1 cellular context compared by ENCODE assay signal in the genomic region with DNA sequence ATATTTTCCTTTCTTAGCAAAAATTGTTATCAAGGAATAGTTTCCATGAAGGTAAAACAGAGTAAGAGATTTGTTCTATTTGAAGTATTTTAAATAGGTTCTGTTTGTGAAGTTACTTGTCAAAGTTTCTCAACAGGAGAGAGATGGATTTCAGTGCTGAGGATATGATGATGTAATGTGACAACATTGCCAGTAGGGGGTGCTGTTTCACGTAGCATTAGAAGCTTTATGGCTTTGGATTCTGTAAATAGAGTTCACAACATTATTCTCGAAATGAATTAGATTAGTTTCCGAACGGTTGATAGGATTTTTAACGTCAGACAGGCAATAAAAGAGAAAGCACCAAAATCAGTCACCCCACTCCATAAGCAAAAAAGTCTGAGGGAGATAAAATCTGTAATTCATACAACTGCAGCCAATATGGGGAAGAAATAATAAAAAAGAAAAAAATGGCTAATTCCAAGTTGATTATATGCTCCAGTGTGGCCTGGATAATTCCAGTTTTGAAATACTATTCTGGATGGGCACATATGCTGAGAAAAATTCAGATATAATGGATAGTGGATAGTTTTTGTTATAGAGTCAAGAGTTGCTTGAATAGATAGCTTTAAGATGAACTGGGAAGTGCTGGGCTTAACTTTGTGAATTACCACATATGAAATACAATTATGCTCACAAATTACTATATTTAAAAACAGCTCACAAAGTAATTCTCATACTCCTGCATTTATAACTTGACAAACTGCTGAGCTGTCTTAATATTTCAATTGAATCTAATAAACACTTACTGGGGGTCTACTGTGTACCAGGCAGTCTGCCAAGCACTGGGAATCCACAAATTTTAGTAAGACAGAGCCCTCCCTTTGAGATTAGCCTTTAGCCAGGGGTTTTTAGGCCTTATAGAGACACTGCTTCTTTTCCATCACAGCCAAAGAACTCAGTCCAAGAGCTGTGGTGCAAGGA.
TF ChIP-seq lines count a peak whose summit lies in the region.

No MANE protein-coding gene starts in this region.

TF ChIP-seq in GM23338, 12 proteins besides CTCF, POLR2A, EP300 and RAD21 (continued from another document):
- TF ChIP-seq, protein P1, sequence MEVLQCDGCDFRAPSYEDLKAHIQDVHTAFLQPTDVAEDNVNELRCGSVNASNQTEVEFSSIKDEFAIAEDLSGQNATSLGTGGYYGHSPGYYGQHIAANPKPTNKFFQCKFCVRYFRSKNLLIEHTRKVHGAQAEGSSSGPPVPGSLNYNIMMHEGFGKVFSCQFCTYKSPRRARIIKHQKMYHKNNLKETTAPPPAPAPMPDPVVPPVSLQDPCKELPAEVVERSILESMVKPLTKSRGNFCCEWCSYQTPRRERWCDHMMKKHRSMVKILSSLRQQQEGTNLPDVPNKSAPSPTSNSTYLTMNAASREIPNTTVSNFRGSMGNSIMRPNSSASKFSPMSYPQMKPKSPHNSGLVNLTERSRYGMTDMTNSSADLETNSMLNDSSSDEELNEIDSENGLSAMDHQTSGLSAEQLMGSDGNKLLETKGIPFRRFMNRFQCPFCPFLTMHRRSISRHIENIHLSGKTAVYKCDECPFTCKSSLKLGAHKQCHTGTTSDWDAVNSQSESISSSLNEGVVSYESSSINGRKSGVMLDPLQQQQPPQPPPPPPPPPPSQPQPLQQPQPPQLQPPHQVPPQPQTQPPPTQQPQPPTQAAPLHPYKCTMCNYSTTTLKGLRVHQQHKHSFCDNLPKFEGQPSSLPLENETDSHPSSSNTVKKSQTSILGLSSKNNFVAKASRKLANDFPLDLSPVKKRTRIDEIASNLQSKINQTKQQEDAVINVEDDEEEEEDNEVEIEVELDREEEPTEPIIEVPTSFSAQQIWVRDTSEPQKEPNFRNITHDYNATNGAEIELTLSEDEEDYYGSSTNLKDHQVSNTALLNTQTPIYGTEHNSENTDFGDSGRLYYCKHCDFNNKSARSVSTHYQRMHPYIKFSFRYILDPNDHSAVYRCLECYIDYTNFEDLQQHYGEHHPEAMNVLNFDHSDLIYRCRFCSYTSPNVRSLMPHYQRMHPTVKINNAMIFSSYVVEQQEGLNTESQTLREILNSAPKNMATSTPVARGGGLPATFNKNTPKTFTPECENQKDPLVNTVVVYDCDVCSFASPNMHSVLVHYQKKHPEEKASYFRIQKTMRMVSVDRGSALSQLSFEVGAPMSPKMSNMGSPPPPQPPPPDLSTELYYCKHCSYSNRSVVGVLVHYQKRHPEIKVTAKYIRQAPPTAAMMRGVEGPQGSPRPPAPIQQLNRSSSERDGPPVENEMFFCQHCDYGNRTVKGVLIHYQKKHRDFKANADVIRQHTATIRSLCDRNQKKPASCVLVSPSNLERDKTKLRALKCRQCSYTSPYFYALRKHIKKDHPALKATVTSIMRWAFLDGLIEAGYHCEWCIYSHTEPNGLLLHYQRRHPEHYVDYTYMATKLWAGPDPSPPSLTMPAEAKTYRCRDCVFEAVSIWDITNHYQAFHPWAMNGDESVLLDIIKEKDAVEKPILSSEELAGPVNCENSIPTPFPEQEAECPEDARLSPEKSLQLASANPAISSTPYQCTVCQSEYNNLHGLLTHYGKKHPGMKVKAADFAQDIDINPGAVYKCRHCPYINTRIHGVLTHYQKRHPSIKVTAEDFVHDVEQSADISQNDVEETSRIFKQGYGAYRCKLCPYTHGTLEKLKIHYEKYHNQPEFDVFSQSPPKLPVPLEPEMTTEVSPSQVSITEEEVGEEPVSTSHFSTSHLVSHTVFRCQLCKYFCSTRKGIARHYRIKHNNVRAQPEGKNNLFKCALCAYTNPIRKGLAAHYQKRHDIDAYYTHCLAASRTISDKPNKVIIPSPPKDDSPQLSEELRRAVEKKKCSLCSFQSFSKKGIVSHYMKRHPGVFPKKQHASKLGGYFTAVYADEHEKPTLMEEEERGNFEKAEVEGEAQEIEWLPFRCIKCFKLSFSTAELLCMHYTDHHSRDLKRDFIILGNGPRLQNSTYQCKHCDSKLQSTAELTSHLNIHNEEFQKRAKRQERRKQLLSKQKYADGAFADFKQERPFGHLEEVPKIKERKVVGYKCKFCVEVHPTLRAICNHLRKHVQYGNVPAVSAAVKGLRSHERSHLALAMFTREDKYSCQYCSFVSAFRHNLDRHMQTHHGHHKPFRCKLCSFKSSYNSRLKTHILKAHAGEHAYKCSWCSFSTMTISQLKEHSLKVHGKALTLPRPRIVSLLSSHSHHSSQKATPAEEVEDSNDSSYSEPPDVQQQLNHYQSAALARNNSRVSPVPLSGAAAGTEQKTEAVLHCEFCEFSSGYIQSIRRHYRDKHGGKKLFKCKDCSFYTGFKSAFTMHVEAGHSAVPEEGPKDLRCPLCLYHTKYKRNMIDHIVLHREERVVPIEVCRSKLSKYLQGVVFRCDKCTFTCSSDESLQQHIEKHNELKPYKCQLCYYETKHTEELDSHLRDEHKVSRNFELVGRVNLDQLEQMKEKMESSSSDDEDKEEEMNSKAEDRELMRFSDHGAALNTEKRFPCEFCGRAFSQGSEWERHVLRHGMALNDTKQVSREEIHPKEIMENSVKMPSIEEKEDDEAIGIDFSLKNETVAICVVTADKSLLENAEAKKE (CRISPR knock-in tag; IDR thresholded peaks at IDR 0.05), result no peak
